8 cellular contexts compared by ENCODE assay signal in the genomic region with DNA sequence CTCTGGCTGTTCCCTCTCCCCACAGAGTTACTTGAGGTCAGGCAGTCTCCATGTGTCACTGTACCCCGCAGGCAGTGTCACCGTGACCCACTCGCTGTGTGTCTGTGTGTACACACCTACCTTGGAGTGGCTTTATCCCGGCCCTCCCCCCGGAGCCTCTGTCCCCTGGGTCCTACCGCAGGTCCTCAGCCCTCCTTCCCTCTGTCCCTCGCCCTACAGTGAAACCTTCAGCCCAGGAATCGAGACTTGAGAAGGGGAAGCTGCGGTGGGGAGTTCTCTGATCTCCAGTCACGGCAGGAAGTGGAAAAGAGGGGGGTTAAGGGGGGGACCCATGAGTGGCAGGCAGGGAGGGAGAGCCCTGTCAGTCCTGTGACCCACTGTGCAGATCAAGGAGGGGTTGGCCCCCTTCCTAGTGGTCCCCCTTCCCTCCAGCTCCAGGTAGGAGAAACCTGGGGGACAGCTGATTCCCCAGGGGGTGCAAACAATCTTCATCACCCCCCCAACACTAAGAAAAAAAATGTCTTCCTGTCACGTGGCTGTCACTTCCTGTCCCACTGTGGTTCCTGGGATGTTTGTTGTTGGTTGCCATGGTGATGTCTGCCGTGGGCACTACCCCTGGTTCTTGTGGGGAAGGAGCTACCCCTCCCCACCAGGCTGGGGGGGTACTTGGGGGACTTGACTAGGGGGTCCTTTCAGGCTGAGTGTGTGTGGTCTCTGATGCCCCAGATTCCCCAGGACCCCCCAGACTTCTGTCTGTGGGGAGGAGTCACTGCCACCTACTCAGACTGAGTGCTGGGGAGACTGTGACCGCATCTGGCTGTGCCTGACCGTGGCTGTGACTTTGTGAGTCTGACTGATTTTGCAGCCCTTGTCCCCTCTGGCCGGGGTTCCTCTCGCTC. TPM values are rescaled to one million over a fixed set of nuclear protein-coding genes. Genes with fewer than 3 reads are reported as not detected.
DNase-seq lines count a peak whose midpoint lies in the region; ATAC-seq and TF ChIP-seq lines count a peak whose summit lies in the region.

No MANE protein-coding gene starts in this region.

- peak; percentile 25 for ATAC-seq in HG02973 (IDR thresholded peaks at IDR 0.05; ENCODE audit: unreplicated experiment)

- no peaks in the 10 kb centered on the region for H3K9me3 Mint-ChIP-seq in activated T-helper 2 cell treated with anti-CD3 and anti-CD28 coated beads, Interferon-gamma antibody, Interleukin-2, Interleukin-4, amounts not matched to agents 10 μg/mL and 5 μg/mL and 100 μg/mL, durations not matched to agents 14 hours and 24 hours and 36 hours

- TF ChIP-seq CTCF in foreskin fibroblast (IDR thresholded peaks at IDR 0.05; ENCODE audit: low read depth, low read length) (no peak), tibial nerve (IDR thresholded peaks at IDR 0.05) (no peak)

- peaks cover 2 to 94% (median 90%) of the 10 kb centered on the region in 4 donors for H3K4me1 ChIP-seq in tibial nerve

- no peaks in the 10 kb centered on the region for H3K36me3 Mint-ChIP-seq in activated T-helper 2 cell treated with anti-CD3 and anti-CD28 coated beads, Interferon-gamma antibody, Interleukin-2, Interleukin-4, amounts not matched to agents 10 μg/mL and 5 μg/mL and 100 μg/mL, durations not matched to agents 14 hours and 24 hours and 36 hours (ENCODE audit: low read depth)

- no peaks in the 10 kb centered on the region for H3K36me3 ChIP-seq in tibial nerve

- intact Hi-C loops in activated T-helper 2 cell treated with anti-CD3 and anti-CD28 coated beads, Interferon-gamma antibody, Interleukin-2, Interleukin-4, amounts not matched to agents 10 μg/mL and 5 μg/mL and 100 μg/mL, durations not matched to agents 14 hours and 24 hours and 36 hours (cut with micrococcal nuclease): loop anchor here (2.0 to 5.0 kb wide), 2 partner anchors 18 to 220 kb away; no protein-coding TSS in a partner anchor
- intact Hi-C loops in posterior vena cava (cut with DNase I): no loop called here

- H3K4me1 Mint-ChIP-seq in activated T-helper 2 cell treated with anti-CD3 and anti-CD28 coated beads, Interferon-gamma antibody, Interleukin-2, Interleukin-4, amounts not matched to agents 10 μg/mL and 5 μg/mL and 100 μg/mL, durations not matched to agents 14 hours and 24 hours and 36 hours (ENCODE audit: low read depth): peaks cover 70% of the 10 kb centered on the region

- peak overlapping the region; percentile 99 for H3K27ac Mint-ChIP-seq in activated T-helper 2 cell treated with anti-CD3 and anti-CD28 coated beads, Interferon-gamma antibody, Interleukin-2, Interleukin-4, amounts not matched to agents 10 μg/mL and 5 μg/mL and 100 μg/mL, durations not matched to agents 14 hours and 24 hours and 36 hours

- no peaks in the 10 kb centered on the region for H3K27me3 Mint-ChIP-seq in activated T-helper 2 cell treated with anti-CD3 and anti-CD28 coated beads, Interferon-gamma antibody, Interleukin-2, Interleukin-4, amounts not matched to agents 10 μg/mL and 5 μg/mL and 100 μg/mL, durations not matched to agents 14 hours and 24 hours and 36 hours (ENCODE audit: low read depth)

- no peaks in the 10 kb centered on the region for H3K27me3 ChIP-seq in tibial nerve

- DNase-seq in DMS53 (lab: John Stamatoyannopoulos, UW) (peak; percentile 76), DMS53 treated with DMSO at 0.1 percent for 48 hours (lab: John Stamatoyannopoulos, UW; ENCODE audit: unreplicated experiment) (no peak), RPMI7951 (ENCODE audit: low read depth) (peak; percentile 92), foreskin fibroblast (peak; percentile 61 to 80), posterior vena cava (ENCODE audit: low spot score) (peak; percentile 93), tibial nerve (ENCODE audit: low spot score in 2 of 2) (peak in 1 of 2 donors; percentile 75)
- DNase-seq in activated T-helper 2 cell treated with anti-CD3 and anti-CD28 coated beads, Interferon-gamma antibody, Interleukin-2, Interleukin-4, amounts not matched to agents 10 μg/mL and 5 μg/mL and 100 μg/mL, durations not matched to agents 14 hours and 24 hours and 36 hours (ENCODE audit: low spot score): peak; percentile 90

- WGBS in tibial nerve, 2 donors: 10 to 11% methylated on average over 15 to 16 of the region's 16 CpGs

- H3K27ac ChIP-seq in tibial nerve: peak overlapping the region; percentile 55 to 99 (median 90)

- H3K9me3 ChIP-seq in tibial nerve: no peaks in the 10 kb centered on the region

- TF ChIP-seq POLR2A in tibial nerve (IDR thresholded peaks at IDR 0.05): no peak

- peak in 1 of 2 donors; percentile 81 for TF ChIP-seq EP300 in tibial nerve (IDR thresholded peaks at IDR 0.05)

- H3K4me3 Mint-ChIP-seq in activated T-helper 2 cell treated with anti-CD3 and anti-CD28 coated beads, Interferon-gamma antibody, Interleukin-2, Interleukin-4, amounts not matched to agents 10 μg/mL and 5 μg/mL and 100 μg/mL, durations not matched to agents 14 hours and 24 hours and 36 hours (ENCODE audit: low read depth): peak overlapping the region; percentile 92

- H3K4me3 ChIP-seq in foreskin fibroblast (ENCODE audit: low read depth in 1 of 2, low read length in 2 of 2) (peak overlapping the region; percentile 37 to 91), tibial nerve (peak overlapping the region in 3 of 4 donors; percentile 33 to 99 (median 51))

RNA-seq across cellular contexts. Expression of a gene that starts 13.7 kb away (rescaled TPM):
- 10.2 and 13.3 TPM in 2 replicates for total RNA-seq in RPMI7951 (2014; rRNA removed; shearing (Covaris generic))
- total RNA-seq in activated T-helper 2 cell treated with anti-CD3 and anti-CD28 coated beads, Interferon-gamma antibody, Interleukin-2, Interleukin-4, amounts not matched to agents 10 μg/mL and 5 μg/mL and 100 μg/mL, durations not matched to agents 14 hours and 24 hours and 36 hours: 30.4 and 35.1 TPM in 2 replicates
- total RNA-seq in posterior vena cava (10 to 100 TPM; 47.5 to 54.5 TPM), tibial nerve (10 to 100 TPM; 28.9 to 58.2 (median 46.4) TPM)

RNA-seq across cellular contexts. Expression of a gene that starts 35.0 kb away (rescaled TPM):
- 38.9 and 41.2 TPM in 2 replicates for total RNA-seq in RPMI7951 (2014; rRNA removed; shearing (Covaris generic))
- 126 and 133 TPM in 2 replicates for total RNA-seq in activated T-helper 2 cell treated with anti-CD3 and anti-CD28 coated beads, Interferon-gamma antibody, Interleukin-2, Interleukin-4, amounts not matched to agents 10 μg/mL and 5 μg/mL and 100 μg/mL, durations not matched to agents 14 hours and 24 hours and 36 hours
- 1 to 10 TPM; 1.4 to 2.5 TPM for total RNA-seq in posterior vena cava
- total RNA-seq in tibial nerve: 1 to 10 TPM in 1 of 4 donors, under 1 TPM in 3; 0.20 to 1.8 (median 0.43) TPM

RNA-seq across cellular contexts. Expression of a gene that starts 41.9 kb away (rescaled TPM):
- not detected in 2 replicates for total RNA-seq in RPMI7951 (2014; rRNA removed; shearing (Covaris generic))
- 0.48 TPM in 1 of 2 replicates, not detected in the other for total RNA-seq in activated T-helper 2 cell treated with anti-CD3 and anti-CD28 coated beads, Interferon-gamma antibody, Interleukin-2, Interleukin-4, amounts not matched to agents 10 μg/mL and 5 μg/mL and 100 μg/mL, durations not matched to agents 14 hours and 24 hours and 36 hours
- total RNA-seq in posterior vena cava (under 1 TPM; 0.79 to 1.00 TPM), tibial nerve (not detected)

Comparison
In these comparisons a context has a peak if more than half of its experiments do, and no peak if none do; other contexts are left out.
1. RNA of a gene that starts 35.0 kb away (total RNA-seq): 126 to 133 TPM in activated T-helper 2 cell treated with anti-CD3 and anti-CD28 coated beads, Interferon-gamma antibody, Interleukin-2, Interleukin-4, amounts not matched to agents 10 μg/mL and 5 μg/mL and 100 μg/mL, durations not matched to agents 14 hours and 24 hours and 36 hours and 38.9 to 41.2 TPM in RPMI7951; 1.4 to 2.5 TPM in posterior vena cava and 0.20 to 1.8 TPM in tibial nerve; every median in the first group is over 10 times any median in the second.